In the genomic region with DNA sequence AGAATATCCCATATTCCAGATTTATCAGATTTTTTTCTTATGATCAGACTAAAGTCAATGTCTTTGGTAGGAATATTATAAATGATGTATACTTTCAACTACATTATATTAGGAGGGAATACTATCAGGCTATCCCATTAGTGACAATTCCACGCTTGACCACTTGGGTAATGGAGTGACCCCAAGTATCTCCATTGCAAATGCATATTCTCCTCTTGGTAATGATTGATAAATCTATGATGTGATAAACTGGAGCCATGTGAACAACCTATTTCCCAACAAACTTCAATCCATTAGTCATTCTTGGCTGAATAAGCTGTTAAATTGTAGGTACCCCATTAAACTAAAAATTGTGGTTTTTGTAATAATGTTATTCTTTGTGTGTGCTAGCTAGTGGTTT, we compare ENCODE assay signal across 2 cellular contexts.
TF ChIP-seq lines count a peak whose summit lies in the region.

No MANE protein-coding gene starts in this region.

TF ChIP-seq in GM23338, 12 proteins besides CTCF, POLR2A, EP300 and RAD21 (continued from another document):
- TF ChIP-seq, protein P1, sequence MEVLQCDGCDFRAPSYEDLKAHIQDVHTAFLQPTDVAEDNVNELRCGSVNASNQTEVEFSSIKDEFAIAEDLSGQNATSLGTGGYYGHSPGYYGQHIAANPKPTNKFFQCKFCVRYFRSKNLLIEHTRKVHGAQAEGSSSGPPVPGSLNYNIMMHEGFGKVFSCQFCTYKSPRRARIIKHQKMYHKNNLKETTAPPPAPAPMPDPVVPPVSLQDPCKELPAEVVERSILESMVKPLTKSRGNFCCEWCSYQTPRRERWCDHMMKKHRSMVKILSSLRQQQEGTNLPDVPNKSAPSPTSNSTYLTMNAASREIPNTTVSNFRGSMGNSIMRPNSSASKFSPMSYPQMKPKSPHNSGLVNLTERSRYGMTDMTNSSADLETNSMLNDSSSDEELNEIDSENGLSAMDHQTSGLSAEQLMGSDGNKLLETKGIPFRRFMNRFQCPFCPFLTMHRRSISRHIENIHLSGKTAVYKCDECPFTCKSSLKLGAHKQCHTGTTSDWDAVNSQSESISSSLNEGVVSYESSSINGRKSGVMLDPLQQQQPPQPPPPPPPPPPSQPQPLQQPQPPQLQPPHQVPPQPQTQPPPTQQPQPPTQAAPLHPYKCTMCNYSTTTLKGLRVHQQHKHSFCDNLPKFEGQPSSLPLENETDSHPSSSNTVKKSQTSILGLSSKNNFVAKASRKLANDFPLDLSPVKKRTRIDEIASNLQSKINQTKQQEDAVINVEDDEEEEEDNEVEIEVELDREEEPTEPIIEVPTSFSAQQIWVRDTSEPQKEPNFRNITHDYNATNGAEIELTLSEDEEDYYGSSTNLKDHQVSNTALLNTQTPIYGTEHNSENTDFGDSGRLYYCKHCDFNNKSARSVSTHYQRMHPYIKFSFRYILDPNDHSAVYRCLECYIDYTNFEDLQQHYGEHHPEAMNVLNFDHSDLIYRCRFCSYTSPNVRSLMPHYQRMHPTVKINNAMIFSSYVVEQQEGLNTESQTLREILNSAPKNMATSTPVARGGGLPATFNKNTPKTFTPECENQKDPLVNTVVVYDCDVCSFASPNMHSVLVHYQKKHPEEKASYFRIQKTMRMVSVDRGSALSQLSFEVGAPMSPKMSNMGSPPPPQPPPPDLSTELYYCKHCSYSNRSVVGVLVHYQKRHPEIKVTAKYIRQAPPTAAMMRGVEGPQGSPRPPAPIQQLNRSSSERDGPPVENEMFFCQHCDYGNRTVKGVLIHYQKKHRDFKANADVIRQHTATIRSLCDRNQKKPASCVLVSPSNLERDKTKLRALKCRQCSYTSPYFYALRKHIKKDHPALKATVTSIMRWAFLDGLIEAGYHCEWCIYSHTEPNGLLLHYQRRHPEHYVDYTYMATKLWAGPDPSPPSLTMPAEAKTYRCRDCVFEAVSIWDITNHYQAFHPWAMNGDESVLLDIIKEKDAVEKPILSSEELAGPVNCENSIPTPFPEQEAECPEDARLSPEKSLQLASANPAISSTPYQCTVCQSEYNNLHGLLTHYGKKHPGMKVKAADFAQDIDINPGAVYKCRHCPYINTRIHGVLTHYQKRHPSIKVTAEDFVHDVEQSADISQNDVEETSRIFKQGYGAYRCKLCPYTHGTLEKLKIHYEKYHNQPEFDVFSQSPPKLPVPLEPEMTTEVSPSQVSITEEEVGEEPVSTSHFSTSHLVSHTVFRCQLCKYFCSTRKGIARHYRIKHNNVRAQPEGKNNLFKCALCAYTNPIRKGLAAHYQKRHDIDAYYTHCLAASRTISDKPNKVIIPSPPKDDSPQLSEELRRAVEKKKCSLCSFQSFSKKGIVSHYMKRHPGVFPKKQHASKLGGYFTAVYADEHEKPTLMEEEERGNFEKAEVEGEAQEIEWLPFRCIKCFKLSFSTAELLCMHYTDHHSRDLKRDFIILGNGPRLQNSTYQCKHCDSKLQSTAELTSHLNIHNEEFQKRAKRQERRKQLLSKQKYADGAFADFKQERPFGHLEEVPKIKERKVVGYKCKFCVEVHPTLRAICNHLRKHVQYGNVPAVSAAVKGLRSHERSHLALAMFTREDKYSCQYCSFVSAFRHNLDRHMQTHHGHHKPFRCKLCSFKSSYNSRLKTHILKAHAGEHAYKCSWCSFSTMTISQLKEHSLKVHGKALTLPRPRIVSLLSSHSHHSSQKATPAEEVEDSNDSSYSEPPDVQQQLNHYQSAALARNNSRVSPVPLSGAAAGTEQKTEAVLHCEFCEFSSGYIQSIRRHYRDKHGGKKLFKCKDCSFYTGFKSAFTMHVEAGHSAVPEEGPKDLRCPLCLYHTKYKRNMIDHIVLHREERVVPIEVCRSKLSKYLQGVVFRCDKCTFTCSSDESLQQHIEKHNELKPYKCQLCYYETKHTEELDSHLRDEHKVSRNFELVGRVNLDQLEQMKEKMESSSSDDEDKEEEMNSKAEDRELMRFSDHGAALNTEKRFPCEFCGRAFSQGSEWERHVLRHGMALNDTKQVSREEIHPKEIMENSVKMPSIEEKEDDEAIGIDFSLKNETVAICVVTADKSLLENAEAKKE (CRISPR knock-in tag; IDR thresholded peaks at IDR 0.05): no peak
- TF ChIP-seq CREB1 (CRISPR knock-in tag; IDR thresholded peaks at IDR 0.05; ENCODE audit: low read depth) (no peak), ZNF114 (CRISPR knock-in tag; IDR thresholded peaks at IDR 0.05) (no peak), EZH2phosphoT487 (IDR thresholded peaks at IDR 0.05; ENCODE audit: unreplicated experiment) (no peak), NANOG (IDR thresholded peaks at IDR 0.05; ENCODE audit: borderline replicate concordance) (no peak), ZNF331 (CRISPR knock-in tag; IDR thresholded peaks at IDR 0.05; ENCODE audit: low read depth) (no peak), JUNB (IDR thresholded peaks at IDR 0.05; ENCODE audit: unreplicated experiment) (no peak)

TF ChIP-seq in WTC11, 78 proteins besides CTCF, POLR2A, EP300 and RAD21 (continued from another document):
- TF ChIP-seq, protein P2, sequence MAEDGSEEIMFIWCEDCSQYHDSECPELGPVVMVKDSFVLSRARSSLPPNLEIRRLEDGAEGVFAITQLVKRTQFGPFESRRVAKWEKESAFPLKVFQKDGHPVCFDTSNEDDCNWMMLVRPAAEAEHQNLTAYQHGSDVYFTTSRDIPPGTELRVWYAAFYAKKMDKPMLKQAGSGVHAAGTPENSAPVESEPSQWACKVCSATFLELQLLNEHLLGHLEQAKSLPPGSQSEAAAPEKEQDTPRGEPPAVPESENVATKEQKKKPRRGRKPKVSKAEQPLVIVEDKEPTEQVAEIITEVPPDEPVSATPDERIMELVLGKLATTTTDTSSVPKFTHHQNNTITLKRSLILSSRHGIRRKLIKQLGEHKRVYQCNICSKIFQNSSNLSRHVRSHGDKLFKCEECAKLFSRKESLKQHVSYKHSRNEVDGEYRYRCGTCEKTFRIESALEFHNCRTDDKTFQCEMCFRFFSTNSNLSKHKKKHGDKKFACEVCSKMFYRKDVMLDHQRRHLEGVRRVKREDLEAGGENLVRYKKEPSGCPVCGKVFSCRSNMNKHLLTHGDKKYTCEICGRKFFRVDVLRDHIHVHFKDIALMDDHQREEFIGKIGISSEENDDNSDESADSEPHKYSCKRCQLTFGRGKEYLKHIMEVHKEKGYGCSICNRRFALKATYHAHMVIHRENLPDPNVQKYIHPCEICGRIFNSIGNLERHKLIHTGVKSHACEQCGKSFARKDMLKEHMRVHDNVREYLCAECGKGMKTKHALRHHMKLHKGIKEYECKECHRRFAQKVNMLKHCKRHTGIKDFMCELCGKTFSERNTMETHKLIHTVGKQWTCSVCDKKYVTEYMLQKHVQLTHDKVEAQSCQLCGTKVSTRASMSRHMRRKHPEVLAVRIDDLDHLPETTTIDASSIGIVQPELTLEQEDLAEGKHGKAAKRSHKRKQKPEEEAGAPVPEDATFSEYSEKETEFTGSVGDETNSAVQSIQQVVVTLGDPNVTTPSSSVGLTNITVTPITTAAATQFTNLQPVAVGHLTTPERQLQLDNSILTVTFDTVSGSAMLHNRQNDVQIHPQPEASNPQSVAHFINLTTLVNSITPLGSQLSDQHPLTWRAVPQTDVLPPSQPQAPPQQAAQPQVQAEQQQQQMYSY (CRISPR knock-in tag; IDR thresholded peaks at IDR 0.05): no peak
- TF ChIP-seq TCF7 (CRISPR knock-in tag; IDR thresholded peaks at IDR 0.05; ENCODE audit: low read depth): no peak
- no peak for TF ChIP-seq GRHL2 (CRISPR knock-in tag; IDR thresholded peaks at IDR 0.05; ENCODE audit: insufficient replicate concordance, severe bottlenecking)
TF ChIP-seq in WTC11: peak in this region for 0.
